ENCODE assay signal across 1 cellular context in the genomic region with DNA sequence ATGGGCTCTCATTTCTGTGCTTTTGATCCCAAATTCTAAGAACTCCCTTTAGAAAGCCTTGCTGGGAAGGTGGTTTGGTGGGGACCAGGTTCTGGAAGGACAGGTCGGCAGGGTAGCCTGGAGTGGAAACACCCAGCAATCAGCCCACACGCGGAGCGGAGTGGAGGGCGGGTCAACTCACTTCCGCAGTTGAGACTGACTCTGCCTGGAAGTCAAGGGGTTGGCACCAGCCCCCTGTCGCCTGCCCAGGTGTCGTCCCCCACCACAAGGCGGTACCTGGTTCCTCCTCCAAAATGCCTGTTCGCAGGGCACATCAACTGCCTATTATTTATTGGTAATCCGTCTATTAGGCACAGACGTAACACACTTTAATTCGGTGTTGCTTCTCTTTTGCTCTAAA.
TF ChIP-seq lines count a peak whose summit lies in the region.

No MANE protein-coding gene starts in this region.

TF ChIP-seq in GM23338, 12 proteins besides CTCF, POLR2A, EP300 and RAD21 (continued from another document):
- TF ChIP-seq, protein P1, sequence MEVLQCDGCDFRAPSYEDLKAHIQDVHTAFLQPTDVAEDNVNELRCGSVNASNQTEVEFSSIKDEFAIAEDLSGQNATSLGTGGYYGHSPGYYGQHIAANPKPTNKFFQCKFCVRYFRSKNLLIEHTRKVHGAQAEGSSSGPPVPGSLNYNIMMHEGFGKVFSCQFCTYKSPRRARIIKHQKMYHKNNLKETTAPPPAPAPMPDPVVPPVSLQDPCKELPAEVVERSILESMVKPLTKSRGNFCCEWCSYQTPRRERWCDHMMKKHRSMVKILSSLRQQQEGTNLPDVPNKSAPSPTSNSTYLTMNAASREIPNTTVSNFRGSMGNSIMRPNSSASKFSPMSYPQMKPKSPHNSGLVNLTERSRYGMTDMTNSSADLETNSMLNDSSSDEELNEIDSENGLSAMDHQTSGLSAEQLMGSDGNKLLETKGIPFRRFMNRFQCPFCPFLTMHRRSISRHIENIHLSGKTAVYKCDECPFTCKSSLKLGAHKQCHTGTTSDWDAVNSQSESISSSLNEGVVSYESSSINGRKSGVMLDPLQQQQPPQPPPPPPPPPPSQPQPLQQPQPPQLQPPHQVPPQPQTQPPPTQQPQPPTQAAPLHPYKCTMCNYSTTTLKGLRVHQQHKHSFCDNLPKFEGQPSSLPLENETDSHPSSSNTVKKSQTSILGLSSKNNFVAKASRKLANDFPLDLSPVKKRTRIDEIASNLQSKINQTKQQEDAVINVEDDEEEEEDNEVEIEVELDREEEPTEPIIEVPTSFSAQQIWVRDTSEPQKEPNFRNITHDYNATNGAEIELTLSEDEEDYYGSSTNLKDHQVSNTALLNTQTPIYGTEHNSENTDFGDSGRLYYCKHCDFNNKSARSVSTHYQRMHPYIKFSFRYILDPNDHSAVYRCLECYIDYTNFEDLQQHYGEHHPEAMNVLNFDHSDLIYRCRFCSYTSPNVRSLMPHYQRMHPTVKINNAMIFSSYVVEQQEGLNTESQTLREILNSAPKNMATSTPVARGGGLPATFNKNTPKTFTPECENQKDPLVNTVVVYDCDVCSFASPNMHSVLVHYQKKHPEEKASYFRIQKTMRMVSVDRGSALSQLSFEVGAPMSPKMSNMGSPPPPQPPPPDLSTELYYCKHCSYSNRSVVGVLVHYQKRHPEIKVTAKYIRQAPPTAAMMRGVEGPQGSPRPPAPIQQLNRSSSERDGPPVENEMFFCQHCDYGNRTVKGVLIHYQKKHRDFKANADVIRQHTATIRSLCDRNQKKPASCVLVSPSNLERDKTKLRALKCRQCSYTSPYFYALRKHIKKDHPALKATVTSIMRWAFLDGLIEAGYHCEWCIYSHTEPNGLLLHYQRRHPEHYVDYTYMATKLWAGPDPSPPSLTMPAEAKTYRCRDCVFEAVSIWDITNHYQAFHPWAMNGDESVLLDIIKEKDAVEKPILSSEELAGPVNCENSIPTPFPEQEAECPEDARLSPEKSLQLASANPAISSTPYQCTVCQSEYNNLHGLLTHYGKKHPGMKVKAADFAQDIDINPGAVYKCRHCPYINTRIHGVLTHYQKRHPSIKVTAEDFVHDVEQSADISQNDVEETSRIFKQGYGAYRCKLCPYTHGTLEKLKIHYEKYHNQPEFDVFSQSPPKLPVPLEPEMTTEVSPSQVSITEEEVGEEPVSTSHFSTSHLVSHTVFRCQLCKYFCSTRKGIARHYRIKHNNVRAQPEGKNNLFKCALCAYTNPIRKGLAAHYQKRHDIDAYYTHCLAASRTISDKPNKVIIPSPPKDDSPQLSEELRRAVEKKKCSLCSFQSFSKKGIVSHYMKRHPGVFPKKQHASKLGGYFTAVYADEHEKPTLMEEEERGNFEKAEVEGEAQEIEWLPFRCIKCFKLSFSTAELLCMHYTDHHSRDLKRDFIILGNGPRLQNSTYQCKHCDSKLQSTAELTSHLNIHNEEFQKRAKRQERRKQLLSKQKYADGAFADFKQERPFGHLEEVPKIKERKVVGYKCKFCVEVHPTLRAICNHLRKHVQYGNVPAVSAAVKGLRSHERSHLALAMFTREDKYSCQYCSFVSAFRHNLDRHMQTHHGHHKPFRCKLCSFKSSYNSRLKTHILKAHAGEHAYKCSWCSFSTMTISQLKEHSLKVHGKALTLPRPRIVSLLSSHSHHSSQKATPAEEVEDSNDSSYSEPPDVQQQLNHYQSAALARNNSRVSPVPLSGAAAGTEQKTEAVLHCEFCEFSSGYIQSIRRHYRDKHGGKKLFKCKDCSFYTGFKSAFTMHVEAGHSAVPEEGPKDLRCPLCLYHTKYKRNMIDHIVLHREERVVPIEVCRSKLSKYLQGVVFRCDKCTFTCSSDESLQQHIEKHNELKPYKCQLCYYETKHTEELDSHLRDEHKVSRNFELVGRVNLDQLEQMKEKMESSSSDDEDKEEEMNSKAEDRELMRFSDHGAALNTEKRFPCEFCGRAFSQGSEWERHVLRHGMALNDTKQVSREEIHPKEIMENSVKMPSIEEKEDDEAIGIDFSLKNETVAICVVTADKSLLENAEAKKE (CRISPR knock-in tag; IDR thresholded peaks at IDR 0.05), result no peak
- TF ChIP-seq EZH2phosphoT487 (IDR thresholded peaks at IDR 0.05; ENCODE audit: unreplicated experiment) (no peak), STAT1 (IDR thresholded peaks at IDR 0.05; ENCODE audit: unreplicated experiment) (no peak), NANOG (IDR thresholded peaks at IDR 0.05; ENCODE audit: borderline replicate concordance) (no peak), EZH2 (IDR thresholded peaks at IDR 0.05; ENCODE audit: low read depth, unreplicated experiment) (no peak), POLR2AphosphoS5 (IDR thresholded peaks at IDR 0.05; ENCODE audit: low read depth) (no peak), CREB1 (CRISPR knock-in tag; IDR thresholded peaks at IDR 0.05; ENCODE audit: low read depth) (no peak), JUNB (IDR thresholded peaks at IDR 0.05; ENCODE audit: unreplicated experiment) (no peak)
- TF ChIP-seq, protein P2, sequence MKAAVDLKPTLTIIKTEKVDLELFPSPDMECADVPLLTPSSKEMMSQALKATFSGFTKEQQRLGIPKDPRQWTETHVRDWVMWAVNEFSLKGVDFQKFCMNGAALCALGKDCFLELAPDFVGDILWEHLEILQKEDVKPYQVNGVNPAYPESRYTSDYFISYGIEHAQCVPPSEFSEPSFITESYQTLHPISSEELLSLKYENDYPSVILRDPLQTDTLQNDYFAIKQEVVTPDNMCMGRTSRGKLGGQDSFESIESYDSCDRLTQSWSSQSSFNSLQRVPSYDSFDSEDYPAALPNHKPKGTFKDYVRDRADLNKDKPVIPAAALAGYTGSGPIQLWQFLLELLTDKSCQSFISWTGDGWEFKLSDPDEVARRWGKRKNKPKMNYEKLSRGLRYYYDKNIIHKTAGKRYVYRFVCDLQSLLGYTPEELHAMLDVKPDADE (IDR thresholded peaks at IDR 0.05), result no peak
